ENCODE assay signal across 24 cellular contexts in genomic region chr1:225349826-225350225, GRCh38.
"Had no signal": no experiment of that assay in that cellular context is flagged by ENCODE, and none has a peak within 500 bp of the region (broad histone marks: within the 10 kb centered on the region; RNA-seq: fewer than 3 reads in every experiment).

No MANE protein-coding gene starts in this region.

- DNase-seq: cortex of kidney; dorsolateral prefrontal cortex; effector CD8-positive, alpha-beta T cell; esophagus squamous epithelium; foreskin fibroblast; immature natural killer cell; kidney; left cardiac atrium; left ventricle myocardium inferior; lower lobe of right lung; mesenchymal stem cell; midbrain; spleen; stimulated activated CD4-positive, alpha-beta T cell treated with anti-CD3 and anti-CD28 coated beads, Interleukin-15, amount 100 ng/mL, for 24 hours; stimulated activated CD4-positive, alpha-beta T cell treated with anti-CD3 and anti-CD28 coated beads, Interleukin-1b, Interleukin-23, amount 100 ng/mL, for 48 hours; stimulated activated CD4-positive, alpha-beta T cell treated with anti-CD3 and anti-CD28 coated beads, Interleukin-4, amount 100 ng/mL, for 24 hours; tibial artery; upper lobe of right lung had no signal

- H3K27ac ChIP-seq: dorsolateral prefrontal cortex, esophagus squamous epithelium, left ventricle myocardium inferior, lower lobe of right lung, neutrophil, spleen, tibial artery, upper lobe of right lung, vagina had no signal

- H3K4me1 Mint-ChIP-seq: immature natural killer cell, nephron had no signal

- H3K36me3 ChIP-seq: esophagus squamous epithelium, left ventricle myocardium inferior, lower lobe of right lung, neutrophil, spleen, tibial artery, upper lobe of right lung, vagina had no signal

- H3K36me3 Mint-ChIP-seq: stimulated activated memory B cell treated with anti-CD40 and anti-IgM and Interleukin-4, amounts not matched to agents 10 μg/mL and 1 μg/mL and 100 μg/mL, for 72 hours had no signal

- H3K4me3 Mint-ChIP-seq: immature natural killer cell; nephron; stimulated activated memory B cell treated with anti-CD40 and anti-IgM and Interleukin-4, amounts not matched to agents 10 μg/mL and 1 μg/mL and 100 μg/mL, for 72 hours; stimulated activated naive CD8-positive, alpha-beta T cell treated with anti-CD3 and anti-CD28 coated beads, Interleukin-15, Interleukin-2, amounts not matched to agents 100 ng/mL and 50 ng/mL, for 24 hours had no signal

- ATAC-seq: left cardiac atrium; lower lobe of right lung; sciatic nerve; stimulated activated memory B cell treated with anti-CD40 and anti-IgM and Interleukin-4, amounts not matched to agents 10 μg/mL and 1 μg/mL and 100 μg/mL, for 72 hours; upper lobe of right lung had no signal

- H3K9me3 ChIP-seq: esophagus squamous epithelium, lower lobe of right lung, neutrophil, upper lobe of right lung, vagina had no signal

- H3K4me1 ChIP-seq: esophagus squamous epithelium, left ventricle myocardium inferior, lower lobe of right lung, spleen, tibial artery, upper lobe of right lung, vagina had no signal

- H3K27ac Mint-ChIP-seq: immature natural killer cell; nephron; stimulated activated memory B cell treated with anti-CD40 and anti-IgM and Interleukin-4, amounts not matched to agents 10 μg/mL and 1 μg/mL and 100 μg/mL, for 72 hours; stimulated activated naive CD8-positive, alpha-beta T cell treated with anti-CD3 and anti-CD28 coated beads, Interleukin-15, Interleukin-2, amounts not matched to agents 100 ng/mL and 50 ng/mL, for 24 hours had no signal

- H3K27me3 ChIP-seq: esophagus squamous epithelium, neutrophil, spleen, upper lobe of right lung, vagina had no signal

- H3K4me3 ChIP-seq: dorsolateral prefrontal cortex, esophagus squamous epithelium, left ventricle myocardium inferior, lower lobe of right lung, spleen, tibial artery, upper lobe of right lung, vagina had no signal
